Comparison of ENCODE assay signal across 1 cellular context in the genomic region with DNA sequence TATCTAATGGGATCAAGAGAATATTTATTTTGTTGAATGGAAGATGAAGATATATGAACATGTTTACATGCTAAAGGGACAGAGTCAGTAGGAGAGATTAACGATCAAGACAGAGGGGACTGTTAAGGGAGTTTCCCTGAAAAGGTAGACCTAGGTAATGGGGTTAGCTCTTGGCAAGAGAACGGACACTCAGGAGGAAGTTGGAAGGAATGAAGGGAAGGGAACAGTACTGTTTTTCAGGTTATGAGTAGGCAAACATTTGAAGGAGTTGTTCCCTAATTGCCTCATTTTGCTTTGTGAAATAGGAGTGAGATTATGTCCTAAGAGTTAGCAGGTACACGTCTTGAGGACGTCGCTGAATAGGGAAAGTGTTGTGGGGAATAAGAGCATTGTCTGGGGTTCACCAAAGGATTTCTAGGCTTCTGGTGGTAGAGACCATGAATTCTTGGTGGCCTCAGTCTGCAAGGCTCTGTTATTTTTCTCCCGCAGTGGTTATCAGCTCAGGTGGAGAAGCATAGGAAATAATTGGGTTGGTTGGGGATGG.
TF ChIP-seq lines count a peak whose summit lies in the region.

No MANE protein-coding gene starts in this region.

TF ChIP-seq in IMR-90, 13 proteins besides CTCF, POLR2A, EP300 and RAD21 (continued from another document):
- TF ChIP-seq, protein P1, sequence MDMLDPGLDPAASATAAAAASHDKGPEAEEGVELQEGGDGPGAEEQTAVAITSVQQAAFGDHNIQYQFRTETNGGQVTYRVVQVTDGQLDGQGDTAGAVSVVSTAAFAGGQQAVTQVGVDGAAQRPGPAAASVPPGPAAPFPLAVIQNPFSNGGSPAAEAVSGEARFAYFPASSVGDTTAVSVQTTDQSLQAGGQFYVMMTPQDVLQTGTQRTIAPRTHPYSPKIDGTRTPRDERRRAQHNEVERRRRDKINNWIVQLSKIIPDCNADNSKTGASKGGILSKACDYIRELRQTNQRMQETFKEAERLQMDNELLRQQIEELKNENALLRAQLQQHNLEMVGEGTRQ (IDR thresholded peaks at IDR 0.05; ENCODE audit: low read depth, low read length), result no peak
- TF ChIP-seq RFX5 (IDR thresholded peaks at IDR 0.05; ENCODE audit: low read depth, low read length) (no peak), NFE2L2 (IDR thresholded peaks at IDR 0.05; ENCODE audit: low read depth, low read length) (no peak), MAFK (IDR thresholded peaks at IDR 0.05; ENCODE audit: low read depth, low read length) (no peak), MXI1 (IDR thresholded peaks at IDR 0.05; ENCODE audit: borderline replicate concordance, low read depth, low read length) (no peak), FOS (IDR thresholded peaks at IDR 0.05; ENCODE audit: low read depth, low read length) (no peak), CHD1 (IDR thresholded peaks at IDR 0.05; ENCODE audit: low read depth, low read length) (no peak), BHLHE40 (IDR thresholded peaks at IDR 0.05; ENCODE audit: low read depth, low read length) (no peak), SMC3 (IDR thresholded peaks at IDR 0.05; ENCODE audit: low read depth, low read length) (no peak), MAZ (IDR thresholded peaks at IDR 0.05; ENCODE audit: borderline replicate concordance, low read depth, low read length) (no peak), RCOR1 (IDR thresholded peaks at IDR 0.05; ENCODE audit: insufficient replicate concordance, low read length) (no peak)
- TF ChIP-seq, protein P2, sequence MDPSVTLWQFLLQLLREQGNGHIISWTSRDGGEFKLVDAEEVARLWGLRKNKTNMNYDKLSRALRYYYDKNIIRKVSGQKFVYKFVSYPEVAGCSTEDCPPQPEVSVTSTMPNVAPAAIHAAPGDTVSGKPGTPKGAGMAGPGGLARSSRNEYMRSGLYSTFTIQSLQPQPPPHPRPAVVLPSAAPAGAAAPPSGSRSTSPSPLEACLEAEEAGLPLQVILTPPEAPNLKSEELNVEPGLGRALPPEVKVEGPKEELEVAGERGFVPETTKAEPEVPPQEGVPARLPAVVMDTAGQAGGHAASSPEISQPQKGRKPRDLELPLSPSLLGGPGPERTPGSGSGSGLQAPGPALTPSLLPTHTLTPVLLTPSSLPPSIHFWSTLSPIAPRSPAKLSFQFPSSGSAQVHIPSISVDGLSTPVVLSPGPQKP (IDR thresholded peaks at IDR 0.05; ENCODE audit: borderline replicate concordance, low read depth, low read length), result no peak
